ENCODE assay signal across 2 cellular contexts in genomic region chr11:35151896-35152295, GRCh38.
TF ChIP-seq lines count a peak whose summit lies in the region.

No MANE protein-coding gene starts in this region.

TF ChIP-seq in A549, 52 proteins besides CTCF, POLR2A, EP300 and RAD21 (continued from another document):
- TF ChIP-seq CHD2 (IDR thresholded peaks at IDR 0.05; ENCODE audit: low read length, partially characterized antibody): no peak
- TF ChIP-seq HES2 (IDR thresholded peaks at IDR 0.05): no peak
- no peak for TF ChIP-seq NPAS2 (CRISPR knock-in tag; IDR thresholded peaks at IDR 0.05; ENCODE audit: borderline replicate concordance)

TF ChIP-seq in HCT116, 20 proteins besides CTCF, POLR2A, EP300 and RAD21 (continued from another document):
- no peak for TF ChIP-seq SIN3A (IDR thresholded peaks at IDR 0.05; ENCODE audit: low read depth)
